In genomic region chr1:151282883-151283725, GRCh38 we compare ENCODE assay signal across 8 cellular contexts. TPM values are rescaled to one million over a fixed set of nuclear protein-coding genes. Genes with fewer than 3 reads are reported as not detected.
DNase-seq lines count a peak whose midpoint lies in the region; ATAC-seq, FAIRE-seq and TF ChIP-seq lines count a peak whose summit lies in the region.

No MANE protein-coding gene starts in this region.

- TF ChIP-seq RAD21 in SK-N-SH (IDR thresholded peaks at IDR 0.05; ENCODE audit: low read length): no peak

- H3K4me3 ChIP-seq in SK-N-SH (ENCODE audit: low read depth in 2 of 2, low read length in 1 of 2): peak overlapping the region; percentile 70 to 81
- H3K4me3 ChIP-seq in cardiac fibroblast (replicated peaks in 1 of 2; ENCODE audit: low read depth in 2 of 2, low read length in 2 of 2): peak overlapping the region; percentile 78 to 90
- peak overlapping the region; percentile 68 to 92 (median 74) for H3K4me3 ChIP-seq in stomach

- peaks cover 42% of the 10 kb centered on the region for H3K4me1 Mint-ChIP-seq in CD4-positive, alpha-beta T cell (ENCODE audit: low read depth)

- TF ChIP-seq EP300 in SK-N-SH (IDR thresholded peaks at IDR 0.05; ENCODE audit: borderline replicate concordance in 1 of 2, low read depth in 1 of 2, low read length in 1 of 2) (no peak), stomach (IDR thresholded peaks at IDR 0.05) (no peak)

- H3K9me3 ChIP-seq in CD4-positive, alpha-beta T cell (ENCODE audit: control insufficient read depth, low read length): no peaks in the 10 kb centered on the region
- H3K9me3 ChIP-seq in SK-N-SH (no peaks in the 10 kb centered on the region), stomach (no peaks in the 10 kb centered on the region)

- no peak for TF ChIP-seq CTCF in CD4-positive, alpha-beta T cell (IDR thresholded peaks at IDR 0.05)
- TF ChIP-seq CTCF in SK-N-SH (IDR thresholded peaks at IDR 0.05): no peak
- TF ChIP-seq CTCF in cardiac fibroblast (IDR thresholded peaks at IDR 0.05; ENCODE audit: low read depth, low read length): no peak
- TF ChIP-seq CTCF in stomach (IDR thresholded peaks at IDR 0.05): no peak

- POLR2A ChIA-PET in CD4-positive, alpha-beta T cell (lab: Charles Lee): interaction anchor here (0.8 to 3.4 kb wide), 8 partner anchors 10 to 919 kb away, joined by 3 to 54 read pairs (median 4); partner anchors contain the start of genes PI4KB, PSMB4, PSMD4 and RPRD2
- POLR2A ChIA-PET in SK-N-SH (lab: Yijun Ruan, JAX): interaction anchor here (0.6 to 1.1 kb wide), 3 partner anchors 21 to 418 kb away, joined by 3 to 4 read pairs (median 3); partner anchors contain the start of gene PSMB4

- no peak for FAIRE-seq in H54 (lab: Jason Lieb, UNC)

- peaks cover 42% of the 10 kb centered on the region for H3K36me3 Mint-ChIP-seq in CD4-positive, alpha-beta T cell (ENCODE audit: low read depth)

- H3K27ac Mint-ChIP-seq in CD4-positive, alpha-beta T cell: peak overlapping the region; percentile 93

- no peaks in the 10 kb centered on the region for H3K9me3 Mint-ChIP-seq in CD4-positive, alpha-beta T cell

- intact Hi-C loops in CD4-positive, alpha-beta T cell (cut with DNase I, micrococcal nuclease): loop anchor here (2.0 to 5.0 kb wide), 3 partner anchors 44 to 114 kb away; partner anchors contain the start of genes PI4KB (in 1 of the 2) and PSMB4 (in 1 of the 2)
- intact Hi-C loops in left colon (cut with DNase I, micrococcal nuclease) (no loop called here), stomach (cut with DNase I; ENCODE audit: low total_unique reads) (no loop called here)

- CTCF ChIA-PET in CD4-positive, alpha-beta T cell (lab: Charles Lee): interaction anchor here (1.4 to 2.2 kb wide), 3 partner anchors 18 to 57 kb away, joined by 4 to 16 read pairs (median 7); partner anchors contain the start of gene PI4KB
- CTCF ChIA-PET in SK-N-SH (lab: Yijun Ruan, JAX): interaction anchor here (0.6 to 5.7 kb wide), 7 partner anchors 10 to 576 kb away, joined by 3 to 36 read pairs (median 3); no protein-coding TSS in a partner anchor

- H3K9me2 ChIP-seq in SK-N-SH: no peaks in the 10 kb centered on the region

- 19% methylated on average over 25 of the region's 44 CpGs for WGBS in SK-N-SH (ENCODE audit: low lambda C conversion rate)
- WGBS in stomach, 5 donors: 2 to 6% (median 4%) methylated on average over 27 to 44 of the region's 44 CpGs

- TF ChIP-seq POLR2A in H54 (IDR thresholded peaks at IDR 0.05; ENCODE audit: low read depth, low read length) (0 out of 2 replicates have a peak, but pooled peaks have one; percentile 8), stomach (IDR thresholded peaks at IDR 0.05) (no peak)

- peak overlapping the region; percentile 95 for H3K27ac ChIP-seq in CD4-positive, alpha-beta T cell (ENCODE audit: low read depth, low read length)
- peak overlapping the region; percentile 88 to 100 for H3K27ac ChIP-seq in SK-N-SH (ENCODE audit: low read depth in 2 of 2, low read length in 1 of 2)
- H3K27ac ChIP-seq in stomach: peak overlapping the region; percentile 92 to 100 (median 97)

- ATAC-seq in CD4-positive, alpha-beta T cell (ENCODE audit: poor library complexity): no peak
- ATAC-seq in left colon (peak; percentile 10), GM21786 (IDR thresholded peaks at IDR 0.05; ENCODE audit: unreplicated experiment) (no peak)

- H3F3A ChIP-seq in SK-N-SH (replicated peaks; ENCODE audit: insufficient read depth): peaks cover 4% of the 10 kb centered on the region

- H4K20me1 ChIP-seq in SK-N-SH (ENCODE audit: insufficient read depth): 0 out of 2 replicates have a peak, but pooled peaks cover 4% of the 10 kb centered on the region

- peak in 3 of 10 experiments; percentile 15 to 23 (median 22) for DNase-seq in CD4-positive, alpha-beta T cell
- no peak for DNase-seq in H54 (ENCODE audit: insufficient read length, low spot score)
- peak; percentile 75 for DNase-seq in SK-N-SH
- DNase-seq in cardiac fibroblast (ENCODE audit: low read depth in 2 of 2): peak in 1 of 2 donors; percentile 16
- DNase-seq in left colon: peak in 1 of 2 donors; percentile 52
- peak; percentile 35 for DNase-seq in stomach
- DNase-seq in NCI-H1105 treated with DMSO at 0.1 percent for 48 hours (lab: John Stamatoyannopoulos, UW): no peak

- no peak overlapping the region for H2AFZ ChIP-seq in SK-N-SH (ENCODE audit: low read depth)

- H3K79me2 ChIP-seq in SK-N-SH (ENCODE audit: insufficient read depth): peaks cover 44% of the 10 kb centered on the region

- H3K9ac ChIP-seq in SK-N-SH: peak overlapping the region; percentile 93

- H3K36me3 ChIP-seq in SK-N-SH (replicated peaks in 1 of 2; ENCODE audit: control insufficient read depth in 1 of 2, insufficient read depth in 2 of 2, low read length in 1 of 2) (peaks cover 18 to 24% of the 10 kb centered on the region in 2 experiments), stomach (peaks cover 22 to 34% (median 34%) of the 10 kb centered on the region in 4 donors)

- no peaks in the 10 kb centered on the region for H3K27me3 ChIP-seq in CD4-positive, alpha-beta T cell (ENCODE audit: control insufficient read depth, insufficient read depth, low read length)
- H3K27me3 ChIP-seq in SK-N-SH (ENCODE audit: insufficient read depth): no peaks in the 10 kb centered on the region
- H3K27me3 ChIP-seq in stomach: no peaks in the 10 kb centered on the region

- H3K4me1 ChIP-seq in SK-N-SH (ENCODE audit: control insufficient read depth in 1 of 2, insufficient read depth in 2 of 2, low read depth in 1 of 2, low read length in 1 of 2) (peaks cover 0 to 14% of the 10 kb centered on the region in 2 experiments; a peak in 1 of 4 replicates), stomach (peaks cover 16 to 31% (median 25%) of the 10 kb centered on the region in 4 donors)

- H3K4me2 ChIP-seq in SK-N-SH: peak overlapping the region; percentile 100

- H3K4me3 Mint-ChIP-seq in CD4-positive, alpha-beta T cell: peak overlapping the region; percentile 97

- H3K27me3 Mint-ChIP-seq in CD4-positive, alpha-beta T cell: no peaks in the 10 kb centered on the region

TF ChIP-seq in SK-N-SH, 30 proteins besides CTCF, POLR2A, EP300 and RAD21:
- TF ChIP-seq MXI1 (IDR thresholded peaks at IDR 0.05; ENCODE audit: low read depth, low read length) (peak; percentile 52; the same call in 1 of the 2 replicates), IRF3 (IDR thresholded peaks at IDR 0.05; ENCODE audit: low read depth, low read length) (no peak)

RNA-seq across cellular contexts. Expression of gene ZNF687, which starts 1.0 kb away (rescaled TPM):
- 10 to 100 TPM; 38.9 to 40.0 TPM for total RNA-seq in CD4-positive, alpha-beta T cell
- polyA plus RNA-seq in SK-N-SH (2012; rRNA removed): 14.6 and 15.8 TPM in 2 replicates
- polyA plus RNA-seq in SK-N-SH (2012; cell fraction: cytosol; rRNA removed): 3.9 and 6.8 TPM in 2 replicates
- 23.5 and 29.2 TPM in 2 replicates for polyA plus RNA-seq in SK-N-SH (2012; cell fraction: nucleus; rRNA removed)
- total RNA-seq in left colon: 10 to 100 TPM; 22.0 to 27.7 TPM
- 10 to 100 TPM; 11.9 to 59.6 (median 19.3) TPM for total RNA-seq in stomach
- 10 to 100 TPM in 1 of 3 donors, 1 to 10 TPM in 2; 6.8 to 10.8 (median 7.3) TPM for polyA plus RNA-seq in stomach

RNA-seq across cellular contexts. Expression of gene PSMD4, which starts 28.6 kb away (rescaled TPM):
- 10 to 100 TPM; 57.2 TPM for total RNA-seq in CD4-positive, alpha-beta T cell
- polyA plus RNA-seq in SK-N-SH (2012; rRNA removed) (419 and 518 TPM in 2 replicates), stomach (100 to 1,000 TPM; 126 to 234 (median 176) TPM)
- 388 and 427 TPM in 2 replicates for polyA plus RNA-seq in SK-N-SH (2012; cell fraction: cytosol; rRNA removed)
- 294 and 298 TPM in 2 replicates for polyA plus RNA-seq in SK-N-SH (2012; cell fraction: nucleus; rRNA removed)
- total RNA-seq in left colon (100 to 1,000 TPM; 103 to 105 TPM), stomach (100 to 1,000 TPM in 2 of 5 donors, 10 to 100 TPM in 3; 81.3 to 220 (median 83.2) TPM)

RNA-seq across cellular contexts. Expression of gene PI4KB, which starts 44.1 kb away (rescaled TPM):
- total RNA-seq in CD4-positive, alpha-beta T cell: 10 to 100 TPM; 50.2 to 51.0 TPM
- polyA plus RNA-seq in SK-N-SH (2012; rRNA removed): 62.9 and 76.6 TPM in 2 replicates
- 37.1 and 54.0 TPM in 2 replicates for polyA plus RNA-seq in SK-N-SH (2012; cell fraction: cytosol; rRNA removed)
- 90.1 and 105 TPM in 2 replicates for polyA plus RNA-seq in SK-N-SH (2012; cell fraction: nucleus; rRNA removed)
- total RNA-seq in left colon: 10 to 100 TPM; 56.7 to 58.3 TPM
- total RNA-seq in stomach: 100 to 1,000 TPM in 2 of 5 donors, 10 to 100 TPM in 3; 33.2 to 187 (median 62.6) TPM
- polyA plus RNA-seq in stomach: 10 to 100 TPM; 24.1 to 33.5 (median 25.3) TPM

Comparison
In these comparisons a context has a peak if more than half of its experiments do, and no peak if none do; other contexts are left out.
1. DNase-seq: peak in SK-N-SH (single experiment) and stomach (single experiment); none in H54 (single experiment) and NCI-H1105 treated with DMSO at 0.1 percent for 48 hours (single experiment).
2. intact Hi-C loops: an anchor here in CD4-positive, alpha-beta T cell (2.0 to 5.0 kb wide); none called in left colon and stomach.
3. Peak in every context shown above with its lines, with median percentiles within 50 percentile points of each other: H3K27ac ChIP-seq and H3K4me3 ChIP-seq.